ENCODE assay signal across 20 cellular contexts in genomic region chr3:94136133-94136532, GRCh38.
"Had no signal": no experiment of that assay in that cellular context is flagged by ENCODE, and none has a peak within 500 bp of the region (broad histone marks: within the 10 kb centered on the region; RNA-seq: fewer than 3 reads in every experiment).

No MANE protein-coding gene starts in this region.

- H3K27ac ChIP-seq: colonic mucosa, esophagus squamous epithelium, gastrocnemius medialis, heart right ventricle, left lung, lower lobe of right lung had no signal

- H3K9me3 ChIP-seq: colonic mucosa, esophagus squamous epithelium, gastrocnemius medialis, heart right ventricle, left lung, lower lobe of right lung had no signal

- DNase-seq: colonic mucosa; cortex of kidney; effector CD8-positive, alpha-beta T cell; effector memory CD8-positive, alpha-beta T cell; endodermal cell; esophagus squamous epithelium; foreskin fibroblast; foreskin melanocyte; gastrocnemius medialis; glutamatergic neuron; head of caudate nucleus; heart right ventricle; hippocampal formation; left cardiac atrium; left lung; left ventricle myocardium superior; lower lobe of right lung; mesenchymal stem cell; midbrain had no signal

- H3K4me3 Mint-ChIP-seq: dendritic cell treated with granulocyte-macrophage colony-stimulating factor and Interleukin-4, amounts not matched to agents 40 ng/mL and 50 ng/mL, for 4 days; effector memory CD8-positive, alpha-beta T cell; endodermal cell had no signal

- H3K27ac Mint-ChIP-seq: dendritic cell treated with granulocyte-macrophage colony-stimulating factor and Interleukin-4, amounts not matched to agents 40 ng/mL and 50 ng/mL, for 4 days; effector memory CD8-positive, alpha-beta T cell; endodermal cell had no signal

- H3K4me3 ChIP-seq: colonic mucosa, esophagus squamous epithelium, gastrocnemius medialis, heart right ventricle, left lung, lower lobe of right lung had no signal

- H3K9me3 Mint-ChIP-seq: dendritic cell treated with granulocyte-macrophage colony-stimulating factor and Interleukin-4, amounts not matched to agents 40 ng/mL and 50 ng/mL, for 4 days; effector memory CD8-positive, alpha-beta T cell had no signal

- H3K36me3 ChIP-seq: colonic mucosa, esophagus squamous epithelium, gastrocnemius medialis, heart right ventricle, left lung, lower lobe of right lung had no signal

- H3K4me1 ChIP-seq: colonic mucosa, esophagus squamous epithelium, gastrocnemius medialis, left lung, lower lobe of right lung had no signal

- H3K27me3 ChIP-seq: colonic mucosa, esophagus squamous epithelium, gastrocnemius medialis, heart right ventricle, left lung had no signal

- H3K27me3 Mint-ChIP-seq: dendritic cell treated with granulocyte-macrophage colony-stimulating factor and Interleukin-4, amounts not matched to agents 40 ng/mL and 50 ng/mL, for 4 days had no signal
